In genomic region chr11:76318744-76319384, GRCh38 we compare ENCODE assay signal across 9 cellular contexts.
DNase-seq lines count a peak whose midpoint lies in the region; ATAC-seq and TF ChIP-seq lines count a peak whose summit lies in the region.
"Had no signal": no experiment of that assay in that cellular context is flagged by ENCODE, and none has a peak within 500 bp of the region (broad histone marks: within the 10 kb centered on the region; RNA-seq: fewer than 3 reads in every experiment).

No MANE protein-coding gene starts in this region.

- H3K27me3 ChIP-seq in Peyer's patch (peaks cover 0 to 8% of the 10 kb centered on the region in 2 donors), neural progenitor cell (peaks cover 53% of the 10 kb centered on the region), stomach (peaks cover 0 to 48% (median 20%) of the 10 kb centered on the region in 3 donors)

- TF ChIP-seq EP300 in stomach (IDR thresholded peaks at IDR 0.05): no peak

- H2AFZ ChIP-seq in neural progenitor cell (replicated peaks): no peak overlapping the region

- no peaks in the 10 kb centered on the region for H4K20me1 ChIP-seq in neural progenitor cell (ENCODE audit: low read depth)

- H3K36me3 Mint-ChIP-seq in neural progenitor cell: no peaks in the 10 kb centered on the region

- H3K4me3 Mint-ChIP-seq in neural progenitor cell: no peak overlapping the region
- H3K4me3 Mint-ChIP-seq: stimulated activated naive CD8-positive, alpha-beta T cell treated with anti-CD3 and anti-CD28 coated beads, Interleukin-15, Interleukin-2, amounts not matched to agents 100 ng/mL and 50 ng/mL, for 24 hours had no signal

- H3F3A ChIP-seq in neural progenitor cell (ENCODE audit: low read depth): no peaks in the 10 kb centered on the region

- TF ChIP-seq CTCF in 22Rv1 (IDR thresholded peaks at IDR 0.05) (peak; percentile 88), LNCAP (IDR thresholded peaks at IDR 0.05) (peak; percentile 93), Peyer's patch (IDR thresholded peaks at IDR 0.05) (peak; percentile 77 to 95 (median 92)), fibroblast of pulmonary artery (IDR thresholded peaks at IDR 0.05; ENCODE audit: low read length, missing control alignments) (peak; percentile 88), neural progenitor cell (IDR thresholded peaks at IDR 0.05) (peak; percentile 97), stomach (IDR thresholded peaks at IDR 0.05) (peak in 5 of 7 experiments; percentile 82 to 93 (median 90))

- H3K4me2 ChIP-seq in neural progenitor cell: no peak overlapping the region

- peaks cover 13% of the 10 kb centered on the region for H3K4me1 Mint-ChIP-seq in neural progenitor cell

- H3K9ac ChIP-seq in neural progenitor cell: no peak overlapping the region

- intact Hi-C loops in stomach (cut with DNase I; ENCODE audit: low total_unique reads): loop anchor here (2.0 to 10.0 kb wide), 2 partner anchors 112 to 424 kb away; partner anchors contain the start of gene WNT11

- no peaks in the 10 kb centered on the region for H3K36me3 ChIP-seq in Peyer's patch
- no peaks in the 10 kb centered on the region for H3K36me3 ChIP-seq in neural progenitor cell
- H3K36me3 ChIP-seq in stomach: no peaks in the 10 kb centered on the region

- H3K27me3 Mint-ChIP-seq in neural progenitor cell (ENCODE audit: insufficient read depth, low read depth): peaks cover 36% of the 10 kb centered on the region

- WGBS in stomach, 5 donors: 4 to 8% (median 7%) methylated on average over 5 to 7 of the region's 7 CpGs

- H3K4me3 ChIP-seq in Peyer's patch: no peak overlapping the region
- H3K4me3 ChIP-seq in fibroblast of pulmonary artery (replicated peaks; ENCODE audit: low read depth, low read length): no peak overlapping the region
- no peak overlapping the region for H3K4me3 ChIP-seq in neural progenitor cell
- no peak overlapping the region for H3K4me3 ChIP-seq in stomach

- TF ChIP-seq POLR2A in Peyer's patch (IDR thresholded peaks at IDR 0.05) (no peak), stomach (IDR thresholded peaks at IDR 0.05) (no peak)

- H3K9me3 Mint-ChIP-seq in neural progenitor cell: no peaks in the 10 kb centered on the region
- H3K9me3 Mint-ChIP-seq: stimulated activated naive CD8-positive, alpha-beta T cell treated with anti-CD3 and anti-CD28 coated beads, Interleukin-15, Interleukin-2, amounts not matched to agents 100 ng/mL and 50 ng/mL, for 24 hours had no signal

- H3K27ac Mint-ChIP-seq in neural progenitor cell: no peak overlapping the region
- H3K27ac Mint-ChIP-seq: stimulated activated naive CD8-positive, alpha-beta T cell treated with anti-CD3 and anti-CD28 coated beads, Interleukin-15, Interleukin-2, amounts not matched to agents 100 ng/mL and 50 ng/mL, for 24 hours had no signal

- ATAC-seq in GM18517 (IDR thresholded peaks at IDR 0.05; ENCODE audit: unreplicated experiment): peak; percentile 69

- H3K9me3 ChIP-seq in Peyer's patch: no peaks in the 10 kb centered on the region
- H3K9me3 ChIP-seq in neural progenitor cell (ENCODE audit: low read depth): no peaks in the 10 kb centered on the region
- H3K9me3 ChIP-seq in stomach: no peaks in the 10 kb centered on the region

- H3K4me1 ChIP-seq in Peyer's patch (peaks cover 0 to 7% (median 0%) of the 10 kb centered on the region in 4 donors), neural progenitor cell (peaks cover 7% of the 10 kb centered on the region), stomach (peaks cover 8 to 11% (median 10%) of the 10 kb centered on the region in 4 donors)

- DNase-seq in Peyer's patch (peak; percentile 84 to 94 (median 89)), fibroblast of pulmonary artery (ENCODE audit: low read depth) (peak; percentile 74), neural progenitor cell (ENCODE audit: low spot score) (peak; percentile 93), stomach (peak; percentile 90)
- DNase-seq in activated T-cell treated with anti-CD3 and anti-CD28 coated beads, Interleukin-2, amount 50 U/mL, for 48 hours: peak; percentile 89 to 90

- no peaks in the 10 kb centered on the region for H3K79me2 ChIP-seq in neural progenitor cell (ENCODE audit: low read depth)

- H3K27ac ChIP-seq in 22Rv1 (no peak overlapping the region), Peyer's patch (no peak overlapping the region), neural progenitor cell (no peak overlapping the region), stomach (no peak overlapping the region)
